8 cellular contexts compared by ENCODE assay signal in the genomic region with DNA sequence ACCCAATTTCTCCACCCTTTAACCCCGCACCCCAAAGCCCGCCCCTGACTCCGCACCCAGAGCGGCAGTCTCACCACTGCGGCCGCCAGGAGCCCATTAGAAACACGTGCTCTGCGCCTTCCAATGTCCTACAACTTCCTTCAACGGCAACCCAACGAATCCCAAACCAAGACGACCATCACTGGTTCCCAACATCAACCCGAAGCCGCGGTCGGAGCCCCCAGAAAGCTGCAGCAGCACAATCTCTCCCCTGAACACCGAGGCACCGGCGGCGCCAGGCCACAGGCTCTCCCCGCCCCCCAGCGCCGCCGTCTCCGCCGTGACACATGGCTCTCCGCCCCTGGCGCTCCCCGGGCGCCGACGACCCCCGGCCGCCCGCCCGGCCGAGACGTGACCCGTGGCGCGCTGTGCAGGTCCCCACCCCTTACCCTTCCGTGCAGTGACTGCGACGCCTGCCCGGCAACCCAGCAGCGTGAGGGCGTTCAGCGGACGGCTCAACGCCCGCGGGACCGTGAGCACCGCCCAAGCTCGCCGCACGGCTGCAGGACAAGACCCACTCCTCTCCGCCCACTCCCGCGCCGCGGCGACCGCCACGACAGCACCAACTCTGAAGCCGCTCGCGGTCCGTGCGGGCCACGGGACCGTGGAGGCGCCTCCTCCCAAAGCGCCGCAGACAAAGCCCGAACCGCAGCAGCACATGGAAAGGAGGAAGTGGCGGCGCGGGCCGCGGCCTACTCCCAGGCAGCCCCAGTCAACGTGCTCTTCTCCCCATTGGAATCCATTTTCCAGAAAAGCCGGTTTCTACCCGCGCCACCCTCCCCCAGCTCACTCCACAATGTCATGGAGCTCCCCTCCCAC. TPM values are rescaled to one million over a fixed set of nuclear protein-coding genes. Genes with fewer than 3 reads are reported as not detected.
DNase-seq lines count a peak whose midpoint lies in the region; ATAC-seq and TF ChIP-seq lines count a peak whose summit lies in the region.

No MANE protein-coding gene starts in this region.

- H3K4me1 ChIP-seq in BE2C, result no peaks in the 10 kb centered on the region
- peaks cover 11% of the 10 kb centered on the region for H3K4me1 ChIP-seq in SJSA1 (replicated peaks)
- H3K4me1 ChIP-seq in suprapubic skin, result peaks cover 53% of the 10 kb centered on the region

- no peak for TF ChIP-seq EP300 in suprapubic skin (IDR thresholded peaks at IDR 0.05)

- peak; percentile 69 for DNase-seq in BE2C
- peak; percentile 47 for DNase-seq in HK-2 (ENCODE audit: unreplicated experiment)
- peak; percentile 39 to 54 for DNase-seq in SJSA1 (ENCODE audit: low read depth in 1 of 2, low spot score in 2 of 2)
- peak; percentile 63 for DNase-seq in activated naive CD4-positive, alpha-beta T cell treated with anti-CD3 and anti-CD28 coated beads, Interleukin-2, amount 50 U/mL, for 16 hours
- DNase-seq in globus pallidus (ENCODE audit: low spot score), result peak; percentile 40
- DNase-seq in omental fat pad (ENCODE audit: low spot score), result peak; percentile 30
- DNase-seq in suprapubic skin (ENCODE audit: low spot score in 2 of 2), result peak; percentile 84 to 85

- 1% methylated on average over 41 of the region's 85 CpGs for WGBS in suprapubic skin

- H3K36me3 ChIP-seq in BE2C (peaks cover 51% of the 10 kb centered on the region), SJSA1 (peaks cover 55% of the 10 kb centered on the region), suprapubic skin (peaks cover 11% of the 10 kb centered on the region)

- ATAC-seq in omental fat pad (ENCODE audit: low FRiP score) (peak; percentile 9), GM19328 (IDR thresholded peaks at IDR 0.05; ENCODE audit: unreplicated experiment) (no peak)

- no peak for TF ChIP-seq POLR2A in suprapubic skin (IDR thresholded peaks at IDR 0.05)

- H3K27me3 ChIP-seq in BE2C (no peaks in the 10 kb centered on the region), SJSA1 (replicated peaks) (no peaks in the 10 kb centered on the region), suprapubic skin (no peaks in the 10 kb centered on the region)

- H3K27ac ChIP-seq in SJSA1, result peak overlapping the region; percentile 98
- H3K27ac ChIP-seq in suprapubic skin, result peak overlapping the region; percentile 100

- H3K9me3 ChIP-seq in BE2C, result no peaks in the 10 kb centered on the region
- peaks cover 6% of the 10 kb centered on the region; the same call in 1 of the 2 replicates for H3K9me3 ChIP-seq in SJSA1 (replicated peaks)
- H3K9me3 ChIP-seq in suprapubic skin, result no peaks in the 10 kb centered on the region

- H3K4me3 ChIP-seq in BE2C (ENCODE audit: low read depth, low read length) (peak overlapping the region; percentile 90), SJSA1 (peak overlapping the region; percentile 96), suprapubic skin (peak overlapping the region; percentile 95)

- TF ChIP-seq CTCF in BE2C (IDR thresholded peaks at IDR 0.05; ENCODE audit: low read depth, low read length), result no peak
- no peak for TF ChIP-seq CTCF in omental fat pad (IDR thresholded peaks at IDR 0.05)
- TF ChIP-seq CTCF in suprapubic skin (IDR thresholded peaks at IDR 0.05), result no peak

RNA-seq across cellular contexts. Expression of gene SYNCRIP, which starts 0.5 kb away (rescaled TPM):
- polyA plus RNA-seq in BE2C (2012; ENCODE audit: insufficient read depth, insufficient read length, low read depth), result 178 TPM
- 76.0 and 93.4 TPM in 2 replicates for total RNA-seq in SJSA1 (2014; rRNA removed; shearing (Covaris generic))
- total RNA-seq in omental fat pad, result 100 to 1,000 TPM in 1 of 4 donors, 10 to 100 TPM in 3; 52.9 to 126 (median 64.1) TPM
- total RNA-seq in suprapubic skin, result 10 to 100 TPM; 59.7 to 71.4 (median 64.3) TPM

RNA-seq across cellular contexts. Expression of gene SNX14, which starts 48.5 kb away (rescaled TPM):
- polyA plus RNA-seq in BE2C (2012; ENCODE audit: insufficient read depth, insufficient read length, low read depth), result 13.7 TPM
- 96.7 and 100 TPM in 2 replicates for total RNA-seq in SJSA1 (2014; rRNA removed; shearing (Covaris generic))
- 10 to 100 TPM; 62.8 to 97.6 (median 85.9) TPM for total RNA-seq in omental fat pad
- 100 to 1,000 TPM in 1 of 4 donors, 10 to 100 TPM in 3; 30.3 to 125 (median 47.8) TPM for total RNA-seq in suprapubic skin

Comparison
In these comparisons a context has a peak if more than half of its experiments do, and no peak if none do; other contexts are left out.
1. DNase-seq: peak in every context shown above with its lines; median percentile 84 in suprapubic skin; 69 in BE2C; 63 in activated naive CD4-positive, alpha-beta T cell treated with anti-CD3 and anti-CD28 coated beads, Interleukin-2, amount 50 U/mL, for 16 hours; 47 in HK-2; 46 in SJSA1; 40 in globus pallidus; 30 in omental fat pad.